1 cellular context compared by ENCODE assay signal in the genomic region with DNA sequence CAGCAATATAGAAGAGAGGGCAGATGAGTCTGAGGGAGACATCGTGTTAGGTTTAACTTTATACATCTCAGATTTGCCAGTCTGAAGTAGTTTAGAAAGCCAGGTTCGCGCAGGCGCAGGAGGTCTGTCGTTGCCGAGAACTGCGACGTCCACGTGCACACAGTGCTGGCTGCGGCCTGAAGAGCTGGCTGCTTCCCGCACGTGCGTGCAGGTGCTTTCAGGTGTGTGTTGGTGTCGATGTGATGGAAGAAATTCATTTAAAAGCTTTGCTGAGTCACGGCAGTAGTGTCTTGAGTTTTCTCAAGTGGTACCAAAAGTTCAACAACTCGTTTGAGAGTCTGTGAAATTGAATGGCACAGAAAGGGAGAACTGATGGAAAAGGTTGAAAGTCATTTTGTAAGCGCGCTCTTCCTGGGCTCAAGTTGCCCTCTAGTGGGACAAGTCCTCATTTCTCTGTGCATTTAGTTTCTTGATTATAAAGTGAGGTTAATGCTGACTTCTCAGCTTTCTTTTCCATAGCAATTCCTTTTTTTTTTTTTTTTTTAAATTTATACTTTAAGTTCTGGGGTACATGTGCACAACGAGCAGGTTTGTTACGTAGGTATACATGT.
A peak's percentile ranks its signal among the peaks of the same experiment; 100 is the strongest.
TF ChIP-seq lines count a peak whose summit lies in the region.

No MANE protein-coding gene starts in this region.

TF ChIP-seq in GM12878, 131 proteins besides CTCF, POLR2A, EP300 and RAD21:
- TF ChIP-seq HDGF (IDR thresholded peaks at IDR 0.05) (no peak), CBFB (IDR thresholded peaks at IDR 0.05; ENCODE audit: low read depth) (no peak), SMC3 (IDR thresholded peaks at IDR 0.05; ENCODE audit: borderline replicate concordance, low read length) (0 out of 2 replicates have a peak, but pooled peaks have one; percentile 16)
- TF ChIP-seq, protein P1, sequence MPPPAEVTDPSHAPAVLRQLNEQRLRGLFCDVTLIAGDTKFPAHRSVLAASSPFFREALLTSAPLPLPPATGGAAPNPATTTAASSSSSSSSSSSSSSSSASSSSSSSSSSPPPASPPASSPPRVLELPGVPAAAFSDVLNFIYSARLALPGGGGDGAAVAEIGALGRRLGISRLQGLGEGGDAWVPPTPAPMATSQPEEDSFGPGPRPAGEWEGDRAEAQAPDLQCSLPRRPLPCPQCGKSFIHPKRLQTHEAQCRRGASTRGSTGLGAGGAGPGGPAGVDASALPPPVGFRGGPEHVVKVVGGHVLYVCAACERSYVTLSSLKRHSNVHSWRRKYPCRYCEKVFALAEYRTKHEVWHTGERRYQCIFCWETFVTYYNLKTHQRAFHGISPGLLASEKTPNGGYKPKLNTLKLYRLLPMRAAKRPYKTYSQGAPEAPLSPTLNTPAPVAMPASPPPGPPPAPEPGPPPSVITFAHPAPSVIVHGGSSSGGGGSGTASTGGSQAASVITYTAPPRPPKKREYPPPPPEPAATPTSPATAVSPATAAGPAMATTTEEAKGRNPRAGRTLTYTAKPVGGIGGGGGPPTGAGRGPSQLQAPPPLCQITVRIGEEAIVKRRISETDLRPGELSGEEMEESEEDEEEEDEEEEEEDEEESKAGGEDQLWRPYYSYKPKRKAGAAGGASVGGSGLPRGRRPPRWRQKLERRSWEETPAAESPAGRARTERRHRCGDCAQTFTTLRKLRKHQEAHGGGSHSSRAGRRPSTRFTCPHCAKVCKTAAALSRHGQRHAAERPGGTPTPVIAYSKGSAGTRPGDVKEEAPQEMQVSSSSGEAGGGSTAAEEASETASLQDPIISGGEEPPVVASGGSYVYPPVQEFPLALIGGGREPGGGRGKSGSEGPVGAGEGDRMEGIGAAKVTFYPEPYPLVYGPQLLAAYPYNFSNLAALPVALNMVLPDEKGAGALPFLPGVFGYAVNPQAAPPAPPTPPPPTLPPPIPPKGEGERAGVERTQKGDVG (CRISPR knock-in tag; IDR thresholded peaks at IDR 0.05) = no peak
- TF ChIP-seq, protein P2, sequence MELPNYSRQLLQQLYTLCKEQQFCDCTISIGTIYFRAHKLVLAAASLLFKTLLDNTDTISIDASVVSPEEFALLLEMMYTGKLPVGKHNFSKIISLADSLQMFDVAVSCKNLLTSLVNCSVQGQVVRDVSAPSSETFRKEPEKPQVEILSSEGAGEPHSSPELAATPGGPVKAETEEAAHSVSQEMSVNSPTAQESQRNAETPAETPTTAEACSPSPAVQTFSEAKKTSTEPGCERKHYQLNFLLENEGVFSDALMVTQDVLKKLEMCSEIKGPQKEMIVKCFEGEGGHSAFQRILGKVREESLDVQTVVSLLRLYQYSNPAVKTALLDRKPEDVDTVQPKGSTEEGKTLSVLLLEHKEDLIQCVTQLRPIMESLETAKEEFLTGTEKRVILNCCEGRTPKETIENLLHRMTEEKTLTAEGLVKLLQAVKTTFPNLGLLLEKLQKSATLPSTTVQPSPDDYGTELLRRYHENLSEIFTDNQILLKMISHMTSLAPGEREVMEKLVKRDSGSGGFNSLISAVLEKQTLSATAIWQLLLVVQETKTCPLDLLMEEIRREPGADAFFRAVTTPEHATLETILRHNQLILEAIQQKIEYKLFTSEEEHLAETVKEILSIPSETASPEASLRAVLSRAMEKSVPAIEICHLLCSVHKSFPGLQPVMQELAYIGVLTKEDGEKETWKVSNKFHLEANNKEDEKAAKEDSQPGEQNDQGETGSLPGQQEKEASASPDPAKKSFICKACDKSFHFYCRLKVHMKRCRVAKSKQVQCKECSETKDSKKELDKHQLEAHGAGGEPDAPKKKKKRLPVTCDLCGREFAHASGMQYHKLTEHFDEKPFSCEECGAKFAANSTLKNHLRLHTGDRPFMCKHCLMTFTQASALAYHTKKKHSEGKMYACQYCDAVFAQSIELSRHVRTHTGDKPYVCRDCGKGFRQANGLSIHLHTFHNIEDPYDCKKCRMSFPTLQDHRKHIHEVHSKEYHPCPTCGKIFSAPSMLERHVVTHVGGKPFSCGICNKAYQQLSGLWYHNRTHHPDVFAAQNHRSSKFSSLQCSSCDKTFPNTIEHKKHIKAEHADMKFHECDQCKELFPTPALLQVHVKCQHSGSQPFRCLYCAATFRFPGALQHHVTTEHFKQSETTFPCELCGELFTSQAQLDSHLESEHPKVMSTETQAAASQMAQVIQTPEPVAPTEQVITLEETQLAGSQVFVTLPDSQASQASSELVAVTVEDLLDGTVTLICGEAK (IDR thresholded peaks at IDR 0.05; ENCODE audit: borderline replicate concordance) = no peak
- TF ChIP-seq, protein P3, sequence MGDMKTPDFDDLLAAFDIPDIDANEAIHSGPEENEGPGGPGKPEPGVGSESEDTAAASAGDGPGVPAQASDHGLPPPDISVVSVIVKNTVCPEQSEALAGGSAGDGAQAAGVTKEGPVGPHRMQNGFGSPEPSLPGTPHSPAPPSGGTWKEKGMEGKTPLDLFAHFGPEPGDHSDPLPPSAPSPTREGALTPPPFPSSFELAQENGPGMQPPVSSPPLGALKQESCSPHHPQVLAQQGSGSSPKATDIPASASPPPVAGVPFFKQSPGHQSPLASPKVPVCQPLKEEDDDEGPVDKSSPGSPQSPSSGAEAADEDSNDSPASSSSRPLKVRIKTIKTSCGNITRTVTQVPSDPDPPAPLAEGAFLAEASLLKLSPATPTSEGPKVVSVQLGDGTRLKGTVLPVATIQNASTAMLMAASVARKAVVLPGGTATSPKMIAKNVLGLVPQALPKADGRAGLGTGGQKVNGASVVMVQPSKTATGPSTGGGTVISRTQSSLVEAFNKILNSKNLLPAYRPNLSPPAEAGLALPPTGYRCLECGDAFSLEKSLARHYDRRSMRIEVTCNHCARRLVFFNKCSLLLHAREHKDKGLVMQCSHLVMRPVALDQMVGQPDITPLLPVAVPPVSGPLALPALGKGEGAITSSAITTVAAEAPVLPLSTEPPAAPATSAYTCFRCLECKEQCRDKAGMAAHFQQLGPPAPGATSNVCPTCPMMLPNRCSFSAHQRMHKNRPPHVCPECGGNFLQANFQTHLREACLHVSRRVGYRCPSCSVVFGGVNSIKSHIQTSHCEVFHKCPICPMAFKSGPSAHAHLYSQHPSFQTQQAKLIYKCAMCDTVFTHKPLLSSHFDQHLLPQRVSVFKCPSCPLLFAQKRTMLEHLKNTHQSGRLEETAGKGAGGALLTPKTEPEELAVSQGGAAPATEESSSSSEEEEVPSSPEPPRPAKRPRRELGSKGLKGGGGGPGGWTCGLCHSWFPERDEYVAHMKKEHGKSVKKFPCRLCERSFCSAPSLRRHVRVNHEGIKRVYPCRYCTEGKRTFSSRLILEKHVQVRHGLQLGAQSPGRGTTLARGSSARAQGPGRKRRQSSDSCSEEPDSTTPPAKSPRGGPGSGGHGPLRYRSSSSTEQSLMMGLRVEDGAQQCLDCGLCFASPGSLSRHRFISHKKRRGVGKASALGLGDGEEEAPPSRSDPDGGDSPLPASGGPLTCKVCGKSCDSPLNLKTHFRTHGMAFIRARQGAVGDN (IDR thresholded peaks at IDR 0.05) = no peak
